8 cellular contexts compared by ENCODE assay signal in the genomic region with DNA sequence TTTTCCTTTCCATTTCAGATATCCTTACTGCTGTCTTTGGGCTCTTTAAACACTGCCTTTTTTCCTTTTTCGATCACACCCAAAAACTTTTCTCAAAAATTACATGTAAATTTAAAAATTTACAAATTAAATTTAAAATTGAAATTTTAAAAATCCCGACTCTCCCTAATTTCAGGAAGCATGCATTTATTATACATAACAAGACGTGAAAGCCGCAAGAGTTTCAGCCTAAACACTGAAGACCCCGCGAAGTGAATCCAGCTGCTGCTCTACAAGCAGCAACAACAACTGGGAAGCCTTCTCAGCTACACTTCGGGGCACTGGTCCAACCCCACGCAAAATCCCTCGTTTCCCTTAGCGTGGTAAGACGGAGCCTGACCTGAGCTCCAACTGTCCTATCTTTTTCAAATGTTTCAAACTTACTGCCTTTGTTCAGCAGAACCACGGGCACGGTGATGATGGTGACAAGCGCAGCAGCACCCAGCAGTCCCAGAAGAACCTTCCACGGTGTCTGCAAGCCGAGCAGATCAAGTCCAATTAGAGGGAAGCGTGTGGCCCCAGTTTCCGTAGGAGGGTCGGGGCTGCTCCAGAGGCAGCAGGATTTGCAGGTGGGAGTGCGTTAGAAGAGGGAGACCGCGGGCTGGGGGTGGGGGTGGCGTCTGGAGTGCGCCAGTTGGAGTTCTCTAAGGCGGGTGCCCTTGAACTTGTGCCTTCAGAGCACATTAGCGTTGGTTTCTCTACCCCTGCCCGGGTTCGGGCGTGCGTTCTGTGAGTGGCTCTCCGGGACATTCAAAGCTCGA. TPM values are rescaled to one million over a fixed set of nuclear protein-coding genes. Genes with fewer than 3 reads are reported as not detected.
DNase-seq lines count a peak whose midpoint lies in the region; ATAC-seq, FAIRE-seq and TF ChIP-seq lines count a peak whose summit lies in the region.

No MANE protein-coding gene starts in this region.

- peak overlapping the region; percentile 56 for H3K9ac ChIP-seq in muscle layer of colon (ENCODE audit: low read length)

- peaks cover 7% of the 10 kb centered on the region for H3K36me3 Mint-ChIP-seq in effector memory CD8-positive, alpha-beta T cell (ENCODE audit: insufficient read depth)

- H3K4me1 ChIP-seq in muscle layer of colon (ENCODE audit: insufficient read depth, low read length), result peaks cover 38% of the 10 kb centered on the region
- H3K4me1 ChIP-seq in uterus, result peaks cover 0 to 4% of the 10 kb centered on the region in 2 donors

- peak; percentile 40 for ATAC-seq in effector memory CD8-positive, alpha-beta T cell (replicated peaks)
- no peak for ATAC-seq in HG03159 (IDR thresholded peaks at IDR 0.05; ENCODE audit: unreplicated experiment)

- no peak for TF ChIP-seq CTCF in uterus (IDR thresholded peaks at IDR 0.05)

- H3K9me3 ChIP-seq in muscle layer of colon (ENCODE audit: low read length), result no peaks in the 10 kb centered on the region
- no peaks in the 10 kb centered on the region for H3K9me3 ChIP-seq in uterus

- H3K9me3 Mint-ChIP-seq in effector memory CD8-positive, alpha-beta T cell, result no peaks in the 10 kb centered on the region

- peaks cover 11 to 20% of the 10 kb centered on the region in 2 donors for H3K4me1 Mint-ChIP-seq in effector memory CD8-positive, alpha-beta T cell (ENCODE audit: low read depth in 2 of 2)

- H3K4me3 ChIP-seq in muscle layer of colon (ENCODE audit: low read depth in 1 of 2, low read length in 2 of 2), result peak overlapping the region; percentile 81 to 87
- H3K4me3 ChIP-seq in uterus, result peak overlapping the region; percentile 39 to 43

- intact Hi-C loops in uterus (cut with DNase I; ENCODE audit: low total_unique reads), result no loop called here

- H3K27ac ChIP-seq in muscle layer of colon (ENCODE audit: low read depth, low read length) (peak overlapping the region; percentile 68), uterus (peak overlapping the region in 1 of 2 donors; percentile 51)

- peaks cover 0 to 18% of the 10 kb centered on the region in 2 donors for H3K27me3 Mint-ChIP-seq in effector memory CD8-positive, alpha-beta T cell

- DNase-seq in GM19239 (ENCODE audit: insufficient read length, low spot score) (no peak), T-helper 1 cell (peak in 4 of 5 donors; percentile 10 to 39 (median 20)), uterus (no peak), NCI-H1092 (lab: John Stamatoyannopoulos, UW) (no peak), G401 (ENCODE audit: low spot score) (no peak)
- no peak for DNase-seq in effector memory CD8-positive, alpha-beta T cell

- peak overlapping the region; percentile 74 to 88 for H3K27ac Mint-ChIP-seq in effector memory CD8-positive, alpha-beta T cell

- no peak for TF ChIP-seq POLR2A in uterus (IDR thresholded peaks at IDR 0.05)

- H3K36me3 ChIP-seq in muscle layer of colon (ENCODE audit: insufficient read depth, low read length), result no peaks in the 10 kb centered on the region
- H3K36me3 ChIP-seq in uterus, result no peaks in the 10 kb centered on the region

- in situ Hi-C loops in G401 (cut with HindIII; ENCODE audit: low sequenced_read_pairs), result no loop called here

- peak overlapping the region; percentile 86 to 99 for H3K4me3 Mint-ChIP-seq in effector memory CD8-positive, alpha-beta T cell

- H3K27me3 ChIP-seq in muscle layer of colon (ENCODE audit: control insufficient read depth in 1 of 2, insufficient read depth in 2 of 2, low read length in 2 of 2) (no peaks in the 10 kb centered on the region), uterus (no peaks in the 10 kb centered on the region)

- FAIRE-seq in GM19239 (lab: Jason Lieb, UNC), result peak; percentile 57

RNA-seq across cellular contexts. Expression of gene DPP4, which starts 0.8 kb away (rescaled TPM):
- total RNA-seq in uterus, result 10 to 100 TPM in 1 of 4 donors, 1 to 10 TPM in 3; 1.8 to 36.3 (median 5.0) TPM
- total RNA-seq in G401 (2014; rRNA removed; shearing (Covaris generic)), result not detected in 2 replicates

Comparison
In these comparisons a context has a peak if more than half of its experiments do, and no peak if none do; other contexts are left out.
1. DNase-seq: peak in T-helper 1 cell (4 of 5); none in GM19239 (single experiment), effector memory CD8-positive, alpha-beta T cell (0 of 3), uterus (0 of 2), NCI-H1092 (single experiment) and G401 (single experiment).